Comparison of ENCODE assay signal across 1 cellular context in genomic region chr10:133415752-133416151, GRCh38.
TF ChIP-seq lines count a peak whose summit lies in the region.

No MANE protein-coding gene starts in this region.

TF ChIP-seq in K562, 482 proteins besides CTCF, POLR2A, EP300 and RAD21:
- TF ChIP-seq POLR2G (IDR thresholded peaks at IDR 0.05; ENCODE audit: low read depth, low read length), result peak; percentile 38; the same call in 1 of the 2 replicates
- 0 out of 2 replicates have a peak, but pooled peaks have one; percentile 22 for TF ChIP-seq RBFOX2 (IDR thresholded peaks at IDR 0.05; ENCODE audit: low read depth, low read length)
- TF ChIP-seq STAG1 (CRISPR knock-in tag; IDR thresholded peaks at IDR 0.05; ENCODE audit: borderline replicate concordance), result no peak
- TF ChIP-seq, protein P1, sequence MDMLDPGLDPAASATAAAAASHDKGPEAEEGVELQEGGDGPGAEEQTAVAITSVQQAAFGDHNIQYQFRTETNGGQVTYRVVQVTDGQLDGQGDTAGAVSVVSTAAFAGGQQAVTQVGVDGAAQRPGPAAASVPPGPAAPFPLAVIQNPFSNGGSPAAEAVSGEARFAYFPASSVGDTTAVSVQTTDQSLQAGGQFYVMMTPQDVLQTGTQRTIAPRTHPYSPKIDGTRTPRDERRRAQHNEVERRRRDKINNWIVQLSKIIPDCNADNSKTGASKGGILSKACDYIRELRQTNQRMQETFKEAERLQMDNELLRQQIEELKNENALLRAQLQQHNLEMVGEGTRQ (CRISPR knock-in tag; IDR thresholded peaks at IDR 0.05), result no peak
- TF ChIP-seq RBM39 (optimal IDR thresholded peaks at IDR 0.05; ENCODE audit: low read depth, low read length), result no peak
- no peak for TF ChIP-seq SPI1 (IDR thresholded peaks at IDR 0.05; ENCODE audit: borderline replicate concordance, low read depth, low read length)
- TF ChIP-seq TGIF2 (CRISPR knock-in tag; IDR thresholded peaks at IDR 0.05), result no peak
- TF ChIP-seq MBD1 (CRISPR knock-in tag; IDR thresholded peaks at IDR 0.05), result no peak
